Comparison of ENCODE assay signal across 12 cellular contexts in the genomic region with DNA sequence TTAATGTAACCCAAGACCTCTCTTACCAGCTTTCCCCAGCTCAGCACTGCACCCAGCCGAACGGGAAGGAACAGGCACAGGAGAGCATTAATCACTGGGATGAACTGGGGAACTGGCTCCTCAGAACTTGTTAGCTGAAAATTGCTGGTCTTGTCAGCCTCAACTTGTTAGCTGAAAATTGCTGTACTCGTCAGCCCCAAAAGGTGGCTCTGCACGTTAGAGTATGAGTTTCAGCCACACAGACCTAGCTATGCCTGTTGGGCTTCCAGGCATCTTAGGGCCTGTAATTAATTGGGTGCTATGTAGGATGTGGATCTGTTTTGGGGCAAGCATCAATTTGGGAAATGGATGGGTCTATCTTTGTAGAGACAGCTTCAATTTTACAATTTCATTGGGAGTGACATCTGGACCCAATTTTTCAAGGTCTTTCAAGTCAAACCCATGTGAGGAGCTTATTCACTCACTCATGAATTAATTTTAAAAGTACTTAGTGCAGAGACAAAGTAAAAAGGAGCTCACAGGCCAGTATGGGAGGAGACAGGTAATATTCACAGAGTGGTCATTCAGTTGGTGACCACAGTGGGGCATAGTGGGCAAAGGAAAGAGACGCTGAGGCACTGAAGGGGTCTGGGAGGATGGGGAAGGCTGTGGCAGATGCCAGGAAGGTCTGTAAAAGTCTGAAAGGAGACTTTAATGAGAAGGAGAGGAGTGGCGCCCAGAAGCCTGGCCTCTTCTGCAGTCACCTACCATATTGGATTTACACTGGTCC.
DNase-seq lines count a peak whose midpoint lies in the region; ATAC-seq, FAIRE-seq and TF ChIP-seq lines count a peak whose summit lies in the region.
"Had no signal": no experiment of that assay in that cellular context is flagged by ENCODE, and none has a peak within 500 bp of the region (broad histone marks: within the 10 kb centered on the region; RNA-seq: fewer than 3 reads in every experiment).

No MANE protein-coding gene starts in this region.

- peaks cover 3% of the 10 kb centered on the region; the same call in 1 of the 3 replicates for H3K4me1 ChIP-seq in A549
- H3K4me1 ChIP-seq in liver (ENCODE audit: control insufficient read depth in 4 of 4, insufficient read depth in 4 of 4, low read length in 3 of 4), result no peaks in the 10 kb centered on the region

- in situ Hi-C loops in brain microvascular endothelial cell (cut with HindIII; ENCODE audit: low pct_ligation_motif_present, low sequenced_read_pairs), result no loop called here

- 27% methylated on average over 6 of the region's 6 CpGs for WGBS in A549 (ENCODE audit: missing lambda C conversion rate)
- WGBS in liver, result 71% methylated on average over 6 of the region's 6 CpGs

- TF ChIP-seq CTCF in A549 (IDR thresholded peaks at IDR 0.05), result peak; percentile 29
- TF ChIP-seq CTCF in brain microvascular endothelial cell (IDR thresholded peaks at IDR 0.05; ENCODE audit: low read depth, low read length, missing control alignments), result peak; percentile 47
- TF ChIP-seq CTCF in liver (IDR thresholded peaks at IDR 0.05; ENCODE audit: low read depth, low read length, missing input control), result peak; percentile 24

- FAIRE-seq in A549 (lab: Jason Lieb, UNC), result no peak
- FAIRE-seq: RCC 7860 had no signal

- no peak for TF ChIP-seq EP300 in A549 (IDR thresholded peaks at IDR 0.05)

- H3K9ac ChIP-seq in liver (ENCODE audit: low read depth in 1 of 2, low read length in 2 of 2), result no peak overlapping the region

- H3K27ac ChIP-seq in A549, result no peak overlapping the region
- no peak overlapping the region for H3K27ac ChIP-seq in brain microvascular endothelial cell
- no peak overlapping the region for H3K27ac ChIP-seq in liver (ENCODE audit: low read depth in 1 of 2, low read length in 2 of 2)

- no peak for TF ChIP-seq POLR2A in A549 (IDR thresholded peaks at IDR 0.05; ENCODE audit: low read length)

- CTCF ChIA-PET in A549 (lab: Yijun Ruan, JAX) (interaction anchor here (0.6 to 3.4 kb wide), 9 partner anchors 10 to 459 kb away, joined by 3 to 21 read pairs (median 3); no protein-coding TSS in a partner anchor), HEK293T (lab: Yijun Ruan, JAX) (interaction anchor here (0.6 to 2.4 kb wide), 10 partner anchors 9 to 1234 kb away, joined by 3 to 34 read pairs (median 5); no protein-coding TSS in a partner anchor)

- DNase-seq in A549 (ENCODE audit: low read depth in 1 of 2, low spot score in 1 of 2), result no peak
- DNase-seq in HEK293T (ENCODE audit: extremely low spot score), result peak; percentile 24
- DNase-seq in brain microvascular endothelial cell, result no peak
- no peak for DNase-seq in hypothalamus (lab: John Stamatoyannopoulos, UW)
- no peak for DNase-seq in GF-D8 (lab: John Stamatoyannopoulos, UW)
- DNase-seq: activated naive CD4-positive, alpha-beta T cell treated with anti-CD3 and anti-CD28 coated beads, Interleukin-2, amount 50 U/mL, for 16 hours; NCI-H187 had no signal

- ATAC-seq in A549, result peak; percentile 70 to 87; a peak in 4 of 6 replicates
- no peak for ATAC-seq in GM19463 (IDR thresholded peaks at IDR 0.05; ENCODE audit: unreplicated experiment)
- ATAC-seq in GM21529 (IDR thresholded peaks at IDR 0.05; ENCODE audit: unreplicated experiment), result no peak
- ATAC-seq: activated CD4-positive, CD25-positive, alpha-beta regulatory T cell treated with anti-CD3 and anti-CD28 coated beads, Interleukin-2, amount 50 U/mL, for 24 hours had no signal

- H3K36me3 ChIP-seq in brain microvascular endothelial cell (replicated peaks) (no peaks in the 10 kb centered on the region), liver (ENCODE audit: control insufficient read depth in 4 of 4, insufficient read depth in 3 of 4, low read depth in 1 of 4, low read length in 3 of 4) (no peaks in the 10 kb centered on the region)

- POLR2A ChIA-PET in A549 (lab: Yijun Ruan, JAX), result no interaction called here
- POLR2A ChIA-PET in HEK293T (lab: Yijun Ruan, JAX), result no interaction called here

- H3K27me3 ChIP-seq in brain microvascular endothelial cell (replicated peaks) (no peaks in the 10 kb centered on the region), liver (ENCODE audit: control insufficient read depth in 4 of 4, insufficient read depth in 4 of 4, low read length in 3 of 4) (no peaks in the 10 kb centered on the region)

- H3K4me3 ChIP-seq in A549 (no peak overlapping the region), brain microvascular endothelial cell (ENCODE audit: low read depth, low read length) (no peak overlapping the region), liver (ENCODE audit: low read depth in 1 of 3, low read length in 3 of 3) (no peak overlapping the region)

- H3K9me3 ChIP-seq in A549 (no peaks in the 10 kb centered on the region), liver (ENCODE audit: control insufficient read depth in 4 of 4, low read length in 3 of 4) (no peaks in the 10 kb centered on the region)

- peak; percentile 41 to 57; a peak in 4 of 5 replicates for TF ChIP-seq RAD21 in A549 (conservative IDR thresholded peaks at IDR 0.05 in 1 of 2, IDR thresholded peaks at IDR 0.05 in 1 of 2)
- TF ChIP-seq RAD21 in liver (IDR thresholded peaks at IDR 0.05), result peak; percentile 41 to 55

- H3K4me2 ChIP-seq in A549, result no peak overlapping the region

TF ChIP-seq in A549, 52 proteins besides CTCF, POLR2A, EP300 and RAD21:
- TF ChIP-seq CBX2 (IDR thresholded peaks at IDR 0.05; ENCODE audit: borderline replicate concordance, low read depth) (no peak), ZNF302 (CRISPR knock-in tag; IDR thresholded peaks at IDR 0.05) (no peak), CHD2 (IDR thresholded peaks at IDR 0.05; ENCODE audit: low read length, partially characterized antibody) (no peak), EHF (CRISPR knock-in tag; IDR thresholded peaks at IDR 0.05) (no peak), TFCP2L1 (CRISPR knock-in tag; IDR thresholded peaks at IDR 0.05) (no peak), ZC3H11A (IDR thresholded peaks at IDR 0.05) (no peak), GATA3 (IDR thresholded peaks at IDR 0.05; ENCODE audit: borderline replicate concordance) (no peak), SMC3 (IDR thresholded peaks at IDR 0.05) (0 out of 3 replicates have a peak, but pooled peaks have one; percentile 15)
TF ChIP-seq in A549: peak in this region for 1.

TF ChIP-seq in HEK293T, 16 proteins besides CTCF, POLR2A, EP300 and RAD21:
- no peak for TF ChIP-seq SUZ12 (IDR thresholded peaks at IDR 0.05)

TF ChIP-seq in liver, 16 proteins besides CTCF, POLR2A, EP300 and RAD21:
- TF ChIP-seq JUND (IDR thresholded peaks at IDR 0.05) (no peak), HNF4A (conservative IDR thresholded peaks at IDR 0.05) (no peak), SP1 (IDR thresholded peaks at IDR 0.05) (no peak), FOXA2 (IDR thresholded peaks at IDR 0.05) (no peak), TAF1 (conservative IDR thresholded peaks at IDR 0.05) (no peak), GABPA (IDR thresholded peaks at IDR 0.05 in 1 of 2, conservative IDR thresholded peaks at IDR 0.05 in 1 of 2) (no peak), YY1 (IDR thresholded peaks at IDR 0.05) (no peak), EGR1 (IDR thresholded peaks at IDR 0.05; ENCODE audit: low read depth in 2 of 2) (no peak)
- TF ChIP-seq, protein P1, sequence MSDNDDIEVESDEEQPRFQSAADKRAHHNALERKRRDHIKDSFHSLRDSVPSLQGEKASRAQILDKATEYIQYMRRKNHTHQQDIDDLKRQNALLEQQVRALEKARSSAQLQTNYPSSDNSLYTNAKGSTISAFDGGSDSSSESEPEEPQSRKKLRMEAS (IDR thresholded peaks at IDR 0.05), result no peak
TF ChIP-seq in liver: peak in this region for 0.

Comparison
In these comparisons a context has a peak if more than half of its experiments do, and no peak if none do; other contexts are left out.
1. ATAC-seq: peak in A549 (2 of 2); none in GM19463 (single experiment) and GM21529 (single experiment).
2. Peak in every context shown above with its lines, with median percentiles within 50 percentile points of each other: CTCF ChIP-seq.